ENCODE assay signal across 8 cellular contexts in the genomic region with DNA sequence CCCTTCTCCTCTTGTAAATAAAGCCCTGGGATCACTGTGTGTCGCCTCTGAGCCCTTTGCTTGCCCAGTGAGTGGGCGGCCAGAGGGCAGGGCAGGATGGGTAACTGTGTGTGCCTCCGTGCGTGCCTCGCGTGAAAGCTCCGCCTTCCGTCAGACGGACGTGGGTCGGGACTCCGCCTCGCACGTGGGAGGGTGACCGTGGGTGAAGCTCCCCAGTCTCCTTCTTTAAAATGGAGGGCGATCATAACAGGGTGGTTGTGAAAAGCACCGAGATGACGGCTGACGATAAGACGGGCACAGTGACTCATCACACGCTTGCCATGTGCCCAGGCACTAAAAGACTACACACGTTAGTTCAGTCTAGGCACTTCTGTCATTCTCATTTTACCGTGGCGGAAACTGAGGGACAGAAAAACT. TPM values are rescaled to one million over a fixed set of nuclear protein-coding genes. Genes with fewer than 3 reads are reported as not detected.
DNase-seq lines count a peak whose midpoint lies in the region; ATAC-seq and TF ChIP-seq lines count a peak whose summit lies in the region.

No MANE protein-coding gene starts in this region.

- CTCF ChIA-PET in Panc1 (lab: Charles Lee) = interaction anchor here (1.0 to 1.4 kb wide), 2 partner anchors 15 to 16 kb away, joined by 3 to 4 read pairs; no protein-coding TSS in a partner anchor

- ATAC-seq in GM21717 (IDR thresholded peaks at IDR 0.05; ENCODE audit: unreplicated experiment) (peak; percentile 24), Panc1 (no peak), HG02642 (IDR thresholded peaks at IDR 0.05; ENCODE audit: poor library complexity, unreplicated experiment) (no peak)

- no peak overlapping the region for H3K4me3 ChIP-seq in Panc1 (ENCODE audit: low read depth in 2 of 2, low read length in 2 of 2)
- peak overlapping the region; percentile 38 for H3K4me3 ChIP-seq in left ventricle myocardium inferior
- H3K4me3 ChIP-seq in skin epidermis = peak overlapping the region in 4 of 7 experiments; percentile 4 to 63 (median 28)

- TF ChIP-seq CTCF in Panc1 (IDR thresholded peaks at IDR 0.05) = no peak
- TF ChIP-seq CTCF in left ventricle myocardium inferior (IDR thresholded peaks at IDR 0.05; ENCODE audit: borderline replicate concordance) = no peak

- intact Hi-C loops in Panc1 (cut with micrococcal nuclease; ENCODE audit: unreplicated experiment) (no loop called here), left ventricle myocardium inferior (cut with micrococcal nuclease) (loop anchor here (10.0 kb wide), 1 partner anchor 54 kb away; a partner anchor contains a TSS)

- in situ Hi-C loops in Panc1 (cut with HindIII; ENCODE audit: low pct_unique_long_range_greater_than_20kb, low sequenced_read_pairs) = no loop called here

- H3K36me3 ChIP-seq in Panc1 (ENCODE audit: control insufficient read depth, insufficient read depth, low read length) (peaks cover 11% of the 10 kb centered on the region), left ventricle myocardium inferior (peaks cover 12% of the 10 kb centered on the region)

- no TSS peak for BruUV-seq in Panc1 (replicated peaks; lab: Mats Ljungman, UMichigan)

- H3K27ac ChIP-seq in Panc1 (ENCODE audit: low read length) = peak overlapping the region; percentile 57
- peak overlapping the region; percentile 86 for H3K27ac ChIP-seq in left ventricle myocardium inferior (replicated peaks)
- peak overlapping the region in 20 of 21 experiments; percentile 80 to 97 (median 91) for H3K27ac ChIP-seq in skin epidermis

- peaks cover 17% of the 10 kb centered on the region for H3K4me1 ChIP-seq in Panc1 (ENCODE audit: control insufficient read depth, insufficient read depth, low read length)
- peaks cover 68% of the 10 kb centered on the region for H3K4me1 ChIP-seq in left ventricle myocardium inferior

- no peak for DNase-seq in Panc1 (ENCODE audit: low read depth, low spot score)
- peak; percentile 98 for DNase-seq in activated effector memory CD4-positive, alpha-beta T cell treated with anti-CD3 and anti-CD28 coated beads, Interleukin-2, amount 50 U/mL, for 16 hours
- DNase-seq in left ventricle myocardium inferior = peak; percentile 60
- no peak for DNase-seq in dedifferentiated amniotic fluid mesenchymal stem cell (ENCODE audit: extremely low spot score)
- DNase-seq in SHP77 treated with DMSO at 0.1 percent for 48 hours (lab: John Stamatoyannopoulos, UW) = no peak

- no peaks in the 10 kb centered on the region for H3K27me3 ChIP-seq in Panc1 (ENCODE audit: control insufficient read depth, insufficient read depth, low read length)
- H3K27me3 ChIP-seq in left ventricle myocardium inferior (ENCODE audit: low read depth) = no peaks in the 10 kb centered on the region

- POLR2A ChIA-PET in Panc1 (lab: Charles Lee) = no interaction called here

- no peaks in the 10 kb centered on the region for H3K9me3 ChIP-seq in Panc1 (ENCODE audit: control insufficient read depth, insufficient read depth, low read depth, low read length)
- H3K9me3 ChIP-seq in left ventricle myocardium inferior (replicated peaks) = no peaks in the 10 kb centered on the region

RNA-seq across cellular contexts. Expression of a gene that starts 9.2 kb away (rescaled TPM):
- total RNA-seq in Panc1 (2021; ENCODE audit: unreplicated experiment) (138 TPM), left ventricle myocardium inferior (142 TPM)
- 185 TPM for polyA plus RNA-seq in Panc1 (2012; ENCODE audit: insufficient read length)

RNA-seq across cellular contexts. Expression of a gene that starts 9.4 kb away (rescaled TPM):
- total RNA-seq in Panc1 (2021; ENCODE audit: unreplicated experiment) = 54.9 TPM
- 54.0 TPM for polyA plus RNA-seq in Panc1 (2012; ENCODE audit: insufficient read length)
- total RNA-seq in left ventricle myocardium inferior = 44.3 TPM

RNA-seq across cellular contexts. Expression of a gene that starts 10.1 kb away (rescaled TPM):
- 13.7 TPM for total RNA-seq in Panc1 (2021; ENCODE audit: unreplicated experiment)
- 26.1 TPM for polyA plus RNA-seq in Panc1 (2012; ENCODE audit: insufficient read length)
- 6.7 TPM for total RNA-seq in left ventricle myocardium inferior

RNA-seq across cellular contexts. Expression of a gene that starts 17.5 kb away (rescaled TPM):
- total RNA-seq in Panc1 (2021; ENCODE audit: unreplicated experiment) (126 TPM), left ventricle myocardium inferior (227 TPM)
- polyA plus RNA-seq in Panc1 (2012; ENCODE audit: insufficient read length) = 249 TPM

RNA-seq across cellular contexts. Expression of a gene that starts 17.7 kb away (rescaled TPM):
- total RNA-seq in Panc1 (2021; ENCODE audit: unreplicated experiment) = not detected
- polyA plus RNA-seq in Panc1 (2012; ENCODE audit: insufficient read length) = not detected
- total RNA-seq in left ventricle myocardium inferior = not detected

Comparison
In these comparisons a context has a peak if more than half of its experiments do, and no peak if none do; other contexts are left out.
1. DNase-seq: peak in activated effector memory CD4-positive, alpha-beta T cell treated with anti-CD3 and anti-CD28 coated beads, Interleukin-2, amount 50 U/mL, for 16 hours (single experiment) and left ventricle myocardium inferior (single experiment); none in Panc1 (single experiment), dedifferentiated amniotic fluid mesenchymal stem cell (single experiment) and SHP77 treated with DMSO at 0.1 percent for 48 hours (single experiment).
2. H3K4me3 ChIP-seq: peak in left ventricle myocardium inferior (single experiment) and skin epidermis (4 of 7); none in Panc1 (0 of 2).
3. Peak in every context shown above with its lines, with median percentiles within 50 percentile points of each other: H3K27ac ChIP-seq.